ENCODE assay signal across 10 cellular contexts in the genomic region with DNA sequence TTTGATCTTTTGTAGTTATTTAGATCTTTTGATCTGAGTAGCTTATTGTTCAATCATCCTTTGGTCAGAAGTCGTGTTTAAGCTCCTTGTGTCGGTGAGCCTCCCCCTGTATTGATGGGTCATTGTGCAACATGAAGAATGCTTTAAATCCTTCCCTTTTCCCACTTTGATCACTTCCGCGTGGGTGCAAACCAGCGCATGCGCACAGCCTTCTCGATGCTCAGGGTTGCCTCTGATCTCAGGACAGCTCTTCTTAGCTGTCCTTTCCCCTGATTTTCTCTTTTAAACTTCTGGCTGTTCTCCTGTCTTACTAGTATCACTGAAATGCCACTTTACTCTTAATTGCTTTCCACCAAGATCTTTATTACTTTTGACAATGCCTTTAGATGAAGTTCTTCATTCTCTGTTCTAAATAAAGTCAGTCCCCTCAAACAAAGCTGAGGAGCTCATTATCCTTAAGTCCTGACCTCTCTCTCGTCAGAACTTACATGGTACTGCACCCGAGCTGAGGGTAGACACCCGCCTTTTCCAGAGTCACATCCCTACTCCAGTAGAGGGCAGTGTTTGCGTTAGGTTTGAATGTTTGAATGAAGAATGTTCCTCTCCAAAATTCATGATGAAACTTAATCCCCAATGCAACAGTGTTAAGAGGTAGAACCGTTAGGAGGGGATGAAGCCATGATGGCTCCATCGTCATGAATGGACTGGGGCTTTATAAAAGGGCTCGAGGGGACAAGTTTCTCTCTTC.
A peak's percentile ranks its signal among the peaks of the same experiment; 100 is the strongest.
DNase-seq lines count a peak whose midpoint lies in the region; ATAC-seq and TF ChIP-seq lines count a peak whose summit lies in the region.
"Had no signal": no experiment of that assay in that cellular context is flagged by ENCODE, and none has a peak within 500 bp of the region (broad histone marks: within the 10 kb centered on the region; RNA-seq: fewer than 3 reads in every experiment).

No MANE protein-coding gene starts in this region.

- TF ChIP-seq CTCF in HFFc6 (IDR thresholded peaks at IDR 0.05) (peak; percentile 24; the same call in 1 of the 2 replicates), PC-3 (conservative IDR thresholded peaks at IDR 0.05; ENCODE audit: low read depth, low read length) (peak; percentile 85), hepatocyte (IDR thresholded peaks at IDR 0.05; ENCODE audit: poor library complexity) (peak; percentile 54), Calu3 (IDR thresholded peaks at IDR 0.05; ENCODE audit: unreplicated experiment) (no peak), uterus (IDR thresholded peaks at IDR 0.05) (no peak)

- H3K79me2 ChIP-seq in PC-3 (ENCODE audit: low read length) (no peaks in the 10 kb centered on the region), hepatocyte (no peaks in the 10 kb centered on the region)

- H3K9ac ChIP-seq in PC-3 (ENCODE audit: low read length): no peak overlapping the region

- H3F3A ChIP-seq in PC-3 (ENCODE audit: low read length, unreplicated experiment): no peaks in the 10 kb centered on the region

- H3K27ac Mint-ChIP-seq in HFFc6: no peak overlapping the region
- H3K27ac Mint-ChIP-seq in Calu3 (ENCODE audit: unreplicated experiment): no peak overlapping the region
- H3K27ac Mint-ChIP-seq: IgD-negative memory B cell had no signal

- no peaks in the 10 kb centered on the region for H3K27me3 ChIP-seq in PC-3 (ENCODE audit: low read length)
- H3K27me3 ChIP-seq in hepatocyte: no peaks in the 10 kb centered on the region
- H3K27me3 ChIP-seq in uterus: no peaks in the 10 kb centered on the region
- H3K27me3 ChIP-seq: cardiac muscle cell had no signal

- H3K9me2 ChIP-seq in PC-3 (replicated peaks; ENCODE audit: low read length): no peaks in the 10 kb centered on the region
- H3K9me2 ChIP-seq in hepatocyte (replicated peaks; ENCODE audit: insufficient read depth): no peaks in the 10 kb centered on the region

- DNase-seq in A172 (ENCODE audit: low spot score): peak; percentile 44
- no peak for DNase-seq in HFFc6
- DNase-seq in PC-3: peak; percentile 78
- DNase-seq in hepatocyte (ENCODE audit: low spot score): peak; percentile 60
- no peak for DNase-seq in activated T-cell treated with anti-CD3 and anti-CD28 coated beads, Interleukin-2, amount 50 U/mL, for 1 hour
- DNase-seq in Calu3: no peak
- DNase-seq in uterus: no peak

- peaks cover 6% of the 10 kb centered on the region; the same call in 1 of the 2 replicates for H3K36me3 Mint-ChIP-seq in HFFc6 (ENCODE audit: low read depth)
- no peaks in the 10 kb centered on the region for H3K36me3 Mint-ChIP-seq in Calu3 (ENCODE audit: insufficient read depth, unreplicated experiment)
- H3K36me3 Mint-ChIP-seq: IgD-negative memory B cell had no signal

- H4K20me1 ChIP-seq in PC-3 (ENCODE audit: low read length) (no peaks in the 10 kb centered on the region), hepatocyte (ENCODE audit: insufficient read depth, poor library complexity, severe bottlenecking) (no peaks in the 10 kb centered on the region)

- BruUV-seq in PC-3 (replicated peaks; lab: Mats Ljungman, UMichigan) (no TSS peak), Calu3 (replicated peaks; lab: Mats Ljungman, UMichigan) (no TSS peak)

- H2AFZ ChIP-seq in PC-3 (ENCODE audit: low read length): peak overlapping the region; percentile 7; the same call in 1 of the 2 replicates
- no peak overlapping the region for H2AFZ ChIP-seq in hepatocyte

- WGBS in hepatocyte (ENCODE audit: low lambda C conversion rate, missing lambda C conversion rate): 57% methylated on average over 14 of the region's 14 CpGs

- no peak overlapping the region for H3K27ac ChIP-seq in PC-3 (ENCODE audit: low read length)
- no peak overlapping the region for H3K27ac ChIP-seq in hepatocyte
- H3K27ac ChIP-seq in uterus: no peak overlapping the region
- H3K27ac ChIP-seq: cardiac muscle cell had no signal

- H3K4me1 Mint-ChIP-seq in HFFc6 (ENCODE audit: low read depth): no peaks in the 10 kb centered on the region
- no peaks in the 10 kb centered on the region for H3K4me1 Mint-ChIP-seq in Calu3 (ENCODE audit: low read depth, unreplicated experiment)
- H3K4me1 Mint-ChIP-seq: IgD-negative memory B cell had no signal

- CTCF ChIA-PET in PC-3 (lab: Charles Lee): no interaction called here
- CTCF ChIA-PET in Calu3 (lab: Charles Lee): no interaction called here

- no peak overlapping the region for H3K4me3 ChIP-seq in PC-3 (ENCODE audit: low read length)
- no peak overlapping the region for H3K4me3 ChIP-seq in hepatocyte
- no peak overlapping the region for H3K4me3 ChIP-seq in uterus
- H3K4me3 ChIP-seq: cardiac muscle cell had no signal

- H3K4me2 ChIP-seq in PC-3 (ENCODE audit: low read length): 0 out of 2 replicates have a peak overlapping the region, but pooled peaks have one; percentile 21
- H3K4me2 ChIP-seq in hepatocyte: no peak overlapping the region

- POLR2A ChIA-PET in PC-3 (lab: Charles Lee; ENCODE audit: unreplicated experiment): interaction anchor here (0.5 kb wide), 1 partner anchor 1968 kb away, joined by 3 read pairs; no protein-coding TSS in a partner anchor

- ATAC-seq in PC-3 (peak; percentile 72), HG03521 (IDR thresholded peaks at IDR 0.05; ENCODE audit: unreplicated experiment) (no peak)

- no peak for TF ChIP-seq POLR2A in uterus (IDR thresholded peaks at IDR 0.05)

- H3K9me3 ChIP-seq in PC-3 (ENCODE audit: low read length): no peaks in the 10 kb centered on the region
- no peaks in the 10 kb centered on the region for H3K9me3 ChIP-seq in hepatocyte (ENCODE audit: low read depth)
- no peaks in the 10 kb centered on the region for H3K9me3 ChIP-seq in uterus

- H3K27me3 Mint-ChIP-seq in HFFc6 (ENCODE audit: insufficient read depth): no peaks in the 10 kb centered on the region
- no peaks in the 10 kb centered on the region for H3K27me3 Mint-ChIP-seq in Calu3 (ENCODE audit: unreplicated experiment)
- H3K27me3 Mint-ChIP-seq: IgD-negative memory B cell had no signal

- intact Hi-C loops in PC-3 (cut with micrococcal nuclease): loop anchor here (1.0 kb wide), 1 partner anchor 150 kb away; no protein-coding TSS in a partner anchor
- intact Hi-C loops in Calu3 (cut with micrococcal nuclease; ENCODE audit: unreplicated experiment): no loop called here
- intact Hi-C loops in uterus (cut with DNase I; ENCODE audit: low total_unique reads): no loop called here

- H3K9me3 Mint-ChIP-seq in HFFc6 (peaks cover 35% of the 10 kb centered on the region), Calu3 (ENCODE audit: low read depth, unreplicated experiment) (peaks cover 6% of the 10 kb centered on the region)

- H3K36me3 ChIP-seq in PC-3 (ENCODE audit: low read depth, low read length) (no peaks in the 10 kb centered on the region), hepatocyte (replicated peaks; ENCODE audit: insufficient read depth, low read depth) (no peaks in the 10 kb centered on the region), uterus (no peaks in the 10 kb centered on the region)
- H3K36me3 ChIP-seq: cardiac muscle cell had no signal

- H3K4me1 ChIP-seq in PC-3 (ENCODE audit: insufficient read depth, low read length) (no peaks in the 10 kb centered on the region), hepatocyte (ENCODE audit: insufficient read depth) (peaks cover 8% of the 10 kb centered on the region), uterus (no peaks in the 10 kb centered on the region)

- no peak overlapping the region for H3K4me3 Mint-ChIP-seq in HFFc6
- no peak overlapping the region for H3K4me3 Mint-ChIP-seq in Calu3 (ENCODE audit: low read depth, unreplicated experiment)
- H3K4me3 Mint-ChIP-seq: IgD-negative memory B cell had no signal

Comparison
In these comparisons a context has a peak if more than half of its experiments do, and no peak if none do; other contexts are left out.
1. DNase-seq: peak in A172 (single experiment), PC-3 (single experiment) and hepatocyte (single experiment); none in HFFc6 (single experiment), activated T-cell treated with anti-CD3 and anti-CD28 coated beads, Interleukin-2, amount 50 U/mL, for 1 hour (single experiment), Calu3 (single experiment) and uterus (0 of 2).
2. CTCF ChIP-seq: peak in HFFc6 (single experiment), PC-3 (single experiment) and hepatocyte (single experiment); none in Calu3 (single experiment) and uterus (0 of 4).